ENCODE assay signal across 1 cellular context in the genomic region with DNA sequence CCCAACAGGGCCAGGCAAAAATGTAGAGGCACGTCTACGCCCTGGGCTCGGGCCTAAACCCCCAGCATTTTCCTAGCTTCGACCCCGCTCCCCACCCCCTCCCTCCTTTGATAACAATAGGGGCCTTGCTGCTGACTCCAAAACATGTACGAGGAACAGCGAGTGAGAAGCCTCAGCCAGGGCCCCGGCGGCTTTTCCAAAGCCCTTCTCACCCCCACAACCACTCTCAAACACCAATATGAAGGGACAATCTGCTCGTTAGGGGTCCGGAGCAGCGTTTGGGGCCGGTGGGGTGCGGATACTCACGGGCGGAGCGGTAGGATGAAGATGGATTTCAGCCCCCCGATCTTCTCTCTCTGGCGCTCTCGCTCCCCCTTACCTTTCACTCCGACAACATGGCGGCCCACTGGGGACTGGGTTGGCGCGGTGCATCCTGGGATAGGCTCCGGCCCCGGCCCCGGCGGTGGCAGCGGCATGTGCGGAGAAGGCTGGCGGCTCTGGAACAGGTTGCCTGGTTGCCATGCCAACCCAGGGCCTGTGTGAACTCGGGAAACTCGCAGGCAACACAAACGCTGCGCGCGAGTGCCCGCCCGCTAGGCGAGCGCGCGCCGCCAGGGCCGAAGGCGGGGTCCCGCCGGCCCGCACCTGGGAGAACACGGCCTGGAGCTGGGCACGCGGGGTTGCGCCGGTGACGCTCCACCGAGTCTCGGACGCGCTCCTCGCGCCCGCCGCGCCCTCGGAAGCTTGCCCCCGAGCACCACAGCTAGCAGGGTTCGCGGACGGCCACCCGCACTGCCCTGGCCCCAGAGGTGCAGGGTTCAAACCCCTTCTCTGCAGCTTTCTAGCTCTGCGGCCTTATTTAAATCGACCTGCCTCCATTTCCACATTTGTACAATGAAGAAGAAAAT.
TF ChIP-seq lines count a peak whose summit lies in the region.

Gene PUM1 (minus strand): TSS at position 408 of the 908 bp plus-strand sequence. CDS start 6,151 bp downstream, outside the sequence.

TF ChIP-seq in K562, 482 proteins besides CTCF, POLR2A, EP300 and RAD21 (continued from another document and continues in another):
- TF ChIP-seq CHD7 (IDR thresholded peaks at IDR 0.05; ENCODE audit: low read depth, low read length) (no peak), POLR2AphosphoS2 (IDR thresholded peaks at IDR 0.05; ENCODE audit: low read length) (peak; percentile 57; the same call in 1 of the 2 replicates), RFX7 (CRISPR knock-in tag; IDR thresholded peaks at IDR 0.05) (no peak), YY1 (IDR thresholded peaks at IDR 0.05; ENCODE audit: borderline replicate concordance in 1 of 3, control insufficient read depth in 1 of 3, extremely low read depth in 1 of 3, insufficient read depth in 3 of 3, insufficient read length in 1 of 3, insufficient replicate concordance in 2 of 3, low read depth in 1 of 3, low read length in 2 of 3) (peak; percentile 92 to 96 (median 93)), FOS (IDR thresholded peaks at IDR 0.05; ENCODE audit: extremely low read depth, insufficient read length) (no peak), ZNF707 (CRISPR knock-in tag; conservative IDR thresholded peaks at IDR 0.05) (0 out of 2 replicates have a peak, but pooled peaks have one; percentile 55), ZNF232 (CRISPR knock-in tag; IDR thresholded peaks at IDR 0.05) (no peak), ID3 (CRISPR knock-in tag; IDR thresholded peaks at IDR 0.05) (no peak), ID3 (tag; IDR thresholded peaks at IDR 0.05) (peak; percentile 96), BRCA1 (IDR thresholded peaks at IDR 0.05) (no peak), BRCA1 (CRISPR knock-in tag; IDR thresholded peaks at IDR 0.05) (0 out of 2 replicates have a peak, but pooled peaks have one; percentile 32), SETDB1 (IDR thresholded peaks at IDR 0.05; ENCODE audit: low read length) (no peak), RHOXF2B (CRISPR knock-in tag; conservative IDR thresholded peaks at IDR 0.05) (no peak), ZNF699 (CRISPR knock-in tag; IDR thresholded peaks at IDR 0.05; ENCODE audit: insufficient replicate concordance) (no peak), MAX (CRISPR knock-in tag; IDR thresholded peaks at IDR 0.05) (peak; percentile 96), ZNF583 (CRISPR knock-in tag; IDR thresholded peaks at IDR 0.05) (peak; percentile 94), CHAMP1 (IDR thresholded peaks at IDR 0.05) (no peak; the same call in 1 of the 2 replicates), IRF1 (CRISPR knock-in tag; IDR thresholded peaks at IDR 0.05; ENCODE audit: borderline replicate concordance) (no peak)
- TF ChIP-seq, protein P1, sequence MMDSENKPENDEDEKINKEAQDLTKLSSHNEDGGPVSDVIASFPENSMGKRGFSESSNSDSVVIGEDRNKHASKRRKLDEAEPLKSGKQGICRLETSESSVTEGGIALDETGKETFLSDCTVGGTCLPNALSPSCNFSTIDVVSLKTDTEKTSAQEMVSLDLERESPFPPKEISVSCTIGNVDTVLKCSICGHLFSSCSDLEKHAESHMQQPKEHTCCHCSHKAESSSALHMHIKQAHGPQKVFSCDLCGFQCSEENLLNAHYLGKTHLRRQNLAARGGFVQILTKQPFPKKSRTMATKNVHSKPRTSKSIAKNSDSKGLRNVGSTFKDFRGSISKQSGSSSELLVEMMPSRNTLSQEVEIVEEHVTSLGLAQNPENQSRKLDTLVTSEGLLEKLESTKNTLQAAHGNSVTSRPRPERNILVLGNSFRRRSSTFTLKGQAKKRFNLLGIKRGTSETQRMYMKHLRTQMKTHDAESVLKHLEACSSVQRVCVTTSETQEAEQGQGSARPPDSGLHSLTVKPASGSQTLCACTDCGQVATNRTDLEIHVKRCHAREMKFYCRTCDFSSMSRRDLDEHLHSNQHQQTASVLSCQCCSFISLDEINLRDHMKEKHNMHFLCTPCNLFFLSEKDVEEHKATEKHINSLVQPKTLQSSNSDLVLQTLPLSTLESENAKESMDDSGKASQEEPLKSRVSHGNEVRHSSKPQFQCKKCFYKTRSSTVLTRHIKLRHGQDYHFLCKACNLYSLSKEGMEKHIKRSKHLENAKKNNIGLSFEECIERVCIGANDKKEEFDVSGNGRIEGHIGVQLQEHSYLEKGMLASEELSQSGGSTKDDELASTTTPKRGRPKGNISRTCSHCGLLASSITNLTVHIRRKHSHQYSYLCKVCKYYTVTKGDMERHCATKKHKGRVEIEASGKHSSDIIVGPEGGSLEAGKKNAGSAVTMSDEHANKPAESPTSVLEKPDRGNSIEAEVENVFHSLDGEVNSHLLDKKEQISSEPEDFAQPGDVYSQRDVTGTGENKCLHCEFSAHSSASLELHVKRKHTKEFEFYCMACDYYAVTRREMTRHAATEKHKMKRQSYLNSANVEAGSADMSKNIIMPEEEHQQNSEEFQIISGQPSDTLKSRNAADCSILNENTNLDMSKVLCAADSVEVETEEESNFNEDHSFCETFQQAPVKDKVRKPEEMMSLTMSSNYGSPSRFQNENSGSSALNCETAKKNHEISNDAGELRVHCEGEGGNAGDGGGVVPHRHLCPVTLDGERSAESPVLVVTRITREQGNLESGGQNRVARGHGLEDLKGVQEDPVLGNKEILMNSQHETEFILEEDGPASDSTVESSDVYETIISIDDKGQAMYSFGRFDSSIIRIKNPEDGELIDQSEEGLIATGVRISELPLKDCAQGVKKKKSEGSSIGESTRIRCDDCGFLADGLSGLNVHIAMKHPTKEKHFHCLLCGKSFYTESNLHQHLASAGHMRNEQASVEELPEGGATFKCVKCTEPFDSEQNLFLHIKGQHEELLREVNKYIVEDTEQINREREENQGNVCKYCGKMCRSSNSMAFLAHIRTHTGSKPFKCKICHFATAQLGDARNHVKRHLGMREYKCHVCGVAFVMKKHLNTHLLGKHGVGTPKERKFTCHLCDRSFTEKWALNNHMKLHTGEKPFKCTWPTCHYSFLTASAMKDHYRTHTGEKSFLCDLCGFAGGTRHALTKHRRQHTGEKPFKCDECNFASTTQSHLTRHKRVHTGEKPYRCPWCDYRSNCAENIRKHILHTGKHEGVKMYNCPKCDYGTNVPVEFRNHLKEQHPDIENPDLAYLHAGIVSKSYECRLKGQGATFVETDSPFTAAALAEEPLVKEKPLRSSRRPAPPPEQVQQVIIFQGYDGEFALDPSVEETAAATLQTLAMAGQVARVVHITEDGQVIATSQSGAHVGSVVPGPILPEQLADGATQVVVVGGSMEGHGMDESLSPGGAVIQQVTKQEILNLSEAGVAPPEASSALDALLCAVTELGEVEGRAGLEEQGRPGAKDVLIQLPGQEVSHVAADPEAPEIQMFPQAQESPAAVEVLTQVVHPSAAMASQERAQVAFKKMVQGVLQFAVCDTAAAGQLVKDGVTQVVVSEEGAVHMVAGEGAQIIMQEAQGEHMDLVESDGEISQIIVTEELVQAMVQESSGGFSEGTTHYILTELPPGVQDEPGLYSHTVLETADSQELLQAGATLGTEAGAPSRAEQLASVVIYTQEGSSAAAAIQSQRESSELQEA (IDR thresholded peaks at IDR 0.05; ENCODE audit: low read depth), result no peak
- TF ChIP-seq, protein P2, sequence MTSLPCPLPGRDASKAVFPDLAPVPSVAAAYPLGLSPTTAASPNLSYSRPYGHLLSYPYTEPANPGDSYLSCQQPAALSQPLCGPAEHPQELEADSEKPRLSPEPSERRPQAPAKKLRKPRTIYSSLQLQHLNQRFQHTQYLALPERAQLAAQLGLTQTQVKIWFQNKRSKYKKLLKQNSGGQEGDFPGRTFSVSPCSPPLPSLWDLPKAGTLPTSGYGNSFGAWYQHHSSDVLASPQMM (CRISPR knock-in tag; IDR thresholded peaks at IDR 0.05), result no peak
